In genomic region chr2:16253291-16253690, GRCh38 we compare ENCODE assay signal across 27 cellular contexts.
"Had no signal": no experiment of that assay in that cellular context is flagged by ENCODE, and none has a peak within 500 bp of the region (broad histone marks: within the 10 kb centered on the region; RNA-seq: fewer than 3 reads in every experiment).

No MANE protein-coding gene starts in this region.

- ATAC-seq: naive thymus-derived CD8-positive, alpha-beta T cell; pancreas; right cardiac atrium; right lobe of liver; stimulated activated effector memory CD8-positive, alpha-beta T cell treated with anti-CD3 and anti-CD28 coated beads, Interleukin-12 subunit alpha, Interleukin-12 subunit beta, amount 100 ng/mL, for 72 hours; stimulated activated naive B cell treated with anti-CD40 and anti-IgM and Interleukin-4, amounts not matched to agents 10 μg/mL and 1 μg/mL and 100 μg/mL, for 72 hours had no signal

- H3K4me3 ChIP-seq: pancreas, prostate gland, right lobe of liver, sigmoid colon, stomach, thoracic aorta, thyroid gland, tibial nerve, upper lobe of left lung, vagina had no signal

- H3K4me3 Mint-ChIP-seq: naive thymus-derived CD8-positive, alpha-beta T cell; natural killer cell treated with Interleukin-12 subunit alpha and Interleukin-12 subunit beta and Interleukin-15 and Interleukin-18, amount 100 ng/mL, for 72 hours; nephron progenitor cell; neural crest cell; stimulated activated effector memory CD8-positive, alpha-beta T cell treated with anti-CD3 and anti-CD28 coated beads, Interleukin-12 subunit alpha, Interleukin-12 subunit beta, amount 100 ng/mL, for 72 hours; stimulated activated naive B cell treated with anti-CD40 and anti-IgM and Interleukin-4, amounts not matched to agents 10 μg/mL and 1 μg/mL and 100 μg/mL, for 72 hours; stimulated activated naive CD8-positive, alpha-beta T cell treated with anti-CD3 and anti-CD28 coated beads, Interleukin-15, Interleukin-2, amounts not matched to agents 100 ng/mL and 50 ng/mL, for 24 hours had no signal

- H3K4me1 Mint-ChIP-seq: stimulated activated effector memory CD8-positive, alpha-beta T cell treated with anti-CD3 and anti-CD28 coated beads, Interleukin-12 subunit alpha, Interleukin-12 subunit beta, amount 100 ng/mL, for 72 hours; stimulated activated naive B cell treated with anti-CD40 and anti-IgM and Interleukin-4, amounts not matched to agents 10 μg/mL and 1 μg/mL and 100 μg/mL, for 72 hours had no signal

- H3K27me3 ChIP-seq: pancreas, right lobe of liver, thyroid gland, upper lobe of left lung, vagina had no signal

- H3K27ac Mint-ChIP-seq: naive thymus-derived CD8-positive, alpha-beta T cell; natural killer cell treated with Interleukin-12 subunit alpha and Interleukin-12 subunit beta and Interleukin-15 and Interleukin-18, amount 100 ng/mL, for 72 hours; nephron progenitor cell; stimulated activated effector memory CD8-positive, alpha-beta T cell treated with anti-CD3 and anti-CD28 coated beads, Interleukin-12 subunit alpha, Interleukin-12 subunit beta, amount 100 ng/mL, for 72 hours; stimulated activated naive B cell treated with anti-CD40 and anti-IgM and Interleukin-4, amounts not matched to agents 10 μg/mL and 1 μg/mL and 100 μg/mL, for 72 hours; stimulated activated naive CD8-positive, alpha-beta T cell treated with anti-CD3 and anti-CD28 coated beads, Interleukin-15, Interleukin-2, amounts not matched to agents 100 ng/mL and 50 ng/mL, for 24 hours had no signal

- H3K9me3 ChIP-seq: pancreas, prostate gland, right lobe of liver, sigmoid colon, thoracic aorta, thyroid gland, tibial nerve, upper lobe of left lung, vagina had no signal

- DNase-seq: naive thymus-derived CD8-positive, alpha-beta T cell; nephron progenitor cell; occipital lobe; pancreas; retina; right cardiac atrium; right lobe of liver; sigmoid colon; small intestine; stimulated activated CD4-positive, alpha-beta T cell treated with anti-CD3 and anti-CD28 coated beads, Interleukin-15, amount 100 ng/mL, for 24 hours; stimulated activated CD4-positive, alpha-beta T cell treated with anti-CD3 and anti-CD28 coated beads, Interleukin-2, amount 100 ng/mL, for 24 hours; stimulated activated CD4-positive, alpha-beta T cell treated with anti-CD3 and anti-CD28 coated beads, Interleukin-2, amount 100 ng/mL, for 48 hours; stimulated activated CD4-positive, alpha-beta T cell treated with anti-CD3 and anti-CD28 coated beads, Interleukin-4, amount 100 ng/mL, for 24 hours; stimulated activated naive B cell treated with anti-CD40 and anti-IgM and Interleukin-4, amounts not matched to agents 10 μg/mL and 1 μg/mL and 100 μg/mL, for 72 hours; stimulated activated naive CD4-positive, alpha-beta T cell treated with Interleukin-2 at 50 U/mL for 16 hours; stomach; trophoblast cell; upper lobe of left lung had no signal

- H3K36me3 Mint-ChIP-seq: naive thymus-derived CD8-positive, alpha-beta T cell; natural killer cell treated with Interleukin-12 subunit alpha and Interleukin-12 subunit beta and Interleukin-15 and Interleukin-18, amount 100 ng/mL, for 72 hours; stimulated activated effector memory CD8-positive, alpha-beta T cell treated with anti-CD3 and anti-CD28 coated beads, Interleukin-12 subunit alpha, Interleukin-12 subunit beta, amount 100 ng/mL, for 72 hours; stimulated activated naive B cell treated with anti-CD40 and anti-IgM and Interleukin-4, amounts not matched to agents 10 μg/mL and 1 μg/mL and 100 μg/mL, for 72 hours had no signal

- H3K4me1 ChIP-seq: pancreas, prostate gland, right lobe of liver, sigmoid colon, stomach, upper lobe of left lung, vagina had no signal

- H3K9me3 Mint-ChIP-seq: naive thymus-derived CD8-positive, alpha-beta T cell; natural killer cell treated with Interleukin-12 subunit alpha and Interleukin-12 subunit beta and Interleukin-15 and Interleukin-18, amount 100 ng/mL, for 72 hours; neural crest cell; stimulated activated naive CD8-positive, alpha-beta T cell treated with anti-CD3 and anti-CD28 coated beads, Interleukin-15, Interleukin-2, amounts not matched to agents 100 ng/mL and 50 ng/mL, for 24 hours had no signal

- H3K36me3 ChIP-seq: pancreas, prostate gland, right lobe of liver, sigmoid colon, stomach, thoracic aorta, thyroid gland, tibial nerve, upper lobe of left lung, vagina had no signal

- H3K27ac ChIP-seq: pancreas, prostate gland, right lobe of liver, sigmoid colon, stomach, thoracic aorta, thyroid gland, tibial nerve, upper lobe of left lung, vagina had no signal
